ENCODE assay signal across 8 cellular contexts in the genomic region with DNA sequence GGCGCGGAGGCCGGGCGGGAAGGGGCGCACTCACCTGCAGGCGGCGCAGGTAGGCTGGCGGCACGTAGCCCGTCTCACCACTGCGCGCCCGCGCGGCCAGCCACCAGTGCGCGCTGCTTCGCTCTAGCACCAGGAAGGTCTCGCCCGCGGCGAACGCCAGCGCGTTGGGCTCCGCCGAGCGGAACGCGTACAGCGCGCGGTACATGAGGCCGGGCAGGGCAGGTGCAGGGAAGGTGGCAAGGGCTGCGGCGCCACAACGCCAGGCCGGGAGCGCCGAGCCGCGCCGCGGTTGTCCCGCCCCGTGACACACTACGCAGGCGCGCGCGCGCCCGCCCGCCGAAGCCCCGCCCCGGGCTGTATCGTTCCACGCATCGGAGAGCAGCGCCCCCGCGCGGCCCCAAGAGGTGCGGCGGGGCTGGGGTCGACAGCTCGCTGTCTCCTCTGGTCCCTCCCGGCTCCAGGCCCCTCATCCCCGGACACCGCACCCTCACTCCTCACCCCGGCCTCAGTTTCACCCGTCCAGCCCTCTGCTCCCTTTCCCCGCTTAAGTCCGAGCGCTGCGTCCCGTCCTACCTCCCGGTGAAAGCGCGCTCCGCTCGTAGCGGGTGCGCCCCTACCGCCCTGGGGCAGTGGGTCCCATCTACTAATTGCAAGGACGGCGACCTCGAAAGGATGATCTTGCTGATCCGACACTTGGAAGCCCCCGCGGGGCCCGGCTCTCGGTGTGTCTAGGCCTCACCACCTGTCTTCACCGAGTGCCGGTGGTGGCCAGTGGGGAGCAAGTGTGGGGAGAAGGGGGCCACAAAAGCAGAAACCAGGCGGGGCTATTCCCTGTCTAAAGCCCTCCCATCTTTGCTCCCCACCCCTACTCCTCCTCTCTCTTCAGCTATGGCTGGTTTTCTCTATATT. TPM values are rescaled to one million over a fixed set of nuclear protein-coding genes. Genes with fewer than 3 reads are reported as not detected.
A peak's percentile ranks its signal among the peaks of the same experiment; 100 is the strongest.
DNase-seq lines count a peak whose midpoint lies in the region; ATAC-seq and TF ChIP-seq lines count a peak whose summit lies in the region.

A gene (minus strand): TSS at position 313 of the 909 bp plus-strand sequence. CDS start 108 bp downstream, at position 205.

- H3K27me3 ChIP-seq in adrenal gland (no peaks in the 10 kb centered on the region), prostate gland (replicated peaks; ENCODE audit: insufficient read depth) (no peaks in the 10 kb centered on the region)

- 1 to 3% (median 2%) methylated on average over 35 to 97 of the region's 97 CpGs for WGBS in adrenal gland, 4 donors
- under 1% methylated on average over 77 of the region's 97 CpGs for WGBS in prostate gland
- under 1% methylated on average over 97 of the region's 97 CpGs for WGBS in urinary bladder

- H3K36me3 ChIP-seq in adrenal gland (replicated peaks in 1 of 2) (peaks cover 0 to 54% of the 10 kb centered on the region in 2 donors), prostate gland (peaks cover 11 to 30% of the 10 kb centered on the region in 2 donors), urinary bladder (ENCODE audit: insufficient read depth) (peaks cover 2% of the 10 kb centered on the region)

- H3K4me1 ChIP-seq in adrenal gland (replicated peaks in 1 of 2) = peaks cover 16 to 33% of the 10 kb centered on the region in 2 donors
- peaks cover 3% of the 10 kb centered on the region for H3K4me1 ChIP-seq in prostate gland (replicated peaks)
- no peaks in the 10 kb centered on the region for H3K4me1 ChIP-seq in urinary bladder (ENCODE audit: insufficient read depth)

- H3K9me3 ChIP-seq in adrenal gland (replicated peaks in 1 of 3) (no peaks in the 10 kb centered on the region), prostate gland (no peaks in the 10 kb centered on the region)

- intact Hi-C loops in T-helper 1 cell treated with Interleukin-12 subunit alpha and Interleukin-12 subunit beta and Interleukin-4 antibody, amounts not matched to agents 30 ng/mL and 1 ng/mL, for 36 hours (cut with micrococcal nuclease) = loop anchor here (1.0 to 10.0 kb wide), 11 partner anchors 22 to 408 kb away; a partner anchor contains a TSS
- intact Hi-C loops in adrenal gland (cut with DNase I) (no loop called here), left cardiac atrium (cut with DNase I) (loop anchor here in 1 of 2 donors (2.0 kb wide), 1 partner anchor 53 kb away; no protein-coding TSS in a partner anchor), prostate gland (cut with DNase I) (loop anchor here (2.0 to 5.0 kb wide), 3 partner anchors 55 to 161 kb away; a partner anchor contains a TSS)

- TF ChIP-seq CTCF in GM12875 (IDR thresholded peaks at IDR 0.05; ENCODE audit: borderline replicate concordance, insufficient read depth, low read depth, low read length) = peak; percentile 92
- peak; percentile 54 to 90 (median 73) for TF ChIP-seq CTCF in adrenal gland (IDR thresholded peaks at IDR 0.05)
- TF ChIP-seq CTCF in prostate gland (IDR thresholded peaks at IDR 0.05) = peak; percentile 83 to 93 (median 88)

- peak; percentile 64 for DNase-seq in NCI-H1092 (lab: John Stamatoyannopoulos, UW)
- peak; percentile 81 to 94 (median 91) for DNase-seq in adrenal gland
- DNase-seq in left cardiac atrium = peak; percentile 92
- DNase-seq in prostate gland (ENCODE audit: low spot score) = peak; percentile 86

- ATAC-seq in HG02588 (IDR thresholded peaks at IDR 0.05; ENCODE audit: unreplicated experiment) (peak; percentile 85), left cardiac atrium (peak; percentile 92 to 93)

- TF ChIP-seq POLR2A in adrenal gland (IDR thresholded peaks at IDR 0.05) = peak in 1 of 2 donors; percentile 70
- TF ChIP-seq POLR2A in prostate gland (IDR thresholded peaks at IDR 0.05) = peak; percentile 81

- H3K27ac ChIP-seq in adrenal gland (peak within 1 kb of the TSS in 4 of 5 donors; percentile 57 to 94 (median 85)), prostate gland (peak within 1 kb of the TSS; percentile 90 to 91), urinary bladder (ENCODE audit: low read depth) (peak within 1 kb of the TSS; percentile 66)

- H3K4me3 ChIP-seq in GM12875 (ENCODE audit: low read depth, low read length) = peak within 1 kb of the TSS; percentile 98
- peak within 1 kb of the TSS; percentile 59 to 94 (median 84) for H3K4me3 ChIP-seq in adrenal gland
- H3K4me3 ChIP-seq in prostate gland = peak within 1 kb of the TSS; percentile 89 to 95
- peak within 1 kb of the TSS; percentile 76 for H3K4me3 ChIP-seq in urinary bladder (ENCODE audit: low read depth, low read length)

RNA-seq across cellular contexts. Expression of the gene that starts here (rescaled TPM):
- 28.6 and 30.0 TPM in 2 replicates for total RNA-seq in T-helper 1 cell treated with Interleukin-12 subunit alpha and Interleukin-12 subunit beta and Interleukin-4 antibody, amounts not matched to agents 30 ng/mL and 1 ng/mL, for 36 hours
- total RNA-seq in adrenal gland = 10 to 100 TPM; 21.5 to 78.7 (median 36.3) TPM
- polyA plus RNA-seq in adrenal gland = 10 to 100 TPM; 14.0 to 29.9 (median 15.7) TPM
- total RNA-seq in left cardiac atrium = 10 to 100 TPM; 19.4 to 27.8 TPM
- total RNA-seq in prostate gland = 10 to 100 TPM; 32.9 to 83.3 TPM
- 8.6 TPM for total RNA-seq in urinary bladder
- polyA plus RNA-seq in urinary bladder = 18.1 TPM

Comparison
In these comparisons a context has a peak if more than half of its experiments do, and no peak if none do; other contexts are left out.
1. Peak in every context shown above with its lines: DNase-seq, ATAC-seq, H3K4me3 ChIP-seq and H3K27ac ChIP-seq.
2. intact Hi-C loops: an anchor here in T-helper 1 cell treated with Interleukin-12 subunit alpha and Interleukin-12 subunit beta and Interleukin-4 antibody, amounts not matched to agents 30 ng/mL and 1 ng/mL, for 36 hours (1.0 to 10.0 kb wide) and prostate gland (2.0 to 5.0 kb wide); none called in adrenal gland.